16 cellular contexts compared by ENCODE assay signal in genomic region chr6:112044856-112045255, GRCh38. TPM values are rescaled to one million over a fixed set of nuclear protein-coding genes. Genes with fewer than 3 reads are reported as not detected.
DNase-seq lines count a peak whose midpoint lies in the region; ATAC-seq and TF ChIP-seq lines count a peak whose summit lies in the region.
"Had no signal": no experiment of that assay in that cellular context is flagged by ENCODE, and none has a peak within 500 bp of the region (broad histone marks: within the 10 kb centered on the region; RNA-seq: fewer than 3 reads in every experiment).

No MANE protein-coding gene starts in this region.

- TF ChIP-seq CTCF in body of pancreas (IDR thresholded peaks at IDR 0.05): no peak

- no peaks in the 10 kb centered on the region for H3K9me3 ChIP-seq in body of pancreas
- H3K9me3 ChIP-seq: BLaER1, upper lobe of left lung had no signal

- H3K27ac ChIP-seq in body of pancreas: peak overlapping the region in 3 of 4 donors; percentile 23 to 51 (median 24)
- H3K27ac ChIP-seq: BLaER1, epithelial cell of prostate, upper lobe of left lung, VCaP had no signal

- WGBS in body of pancreas, 2 donors: 22 to 26% methylated on average over 3 of the region's 3 CpGs

- no peaks in the 10 kb centered on the region for H3K27me3 ChIP-seq in body of pancreas
- H3K27me3 ChIP-seq: BLaER1, upper lobe of left lung had no signal

- TF ChIP-seq POLR2A in body of pancreas (IDR thresholded peaks at IDR 0.05): no peak

- H3K4me1 ChIP-seq in body of pancreas: peaks cover 14% of the 10 kb centered on the region
- H3K4me1 ChIP-seq: BLaER1 had no signal

- no peak overlapping the region for H3K4me3 ChIP-seq in body of pancreas
- H3K4me3 ChIP-seq: BLaER1, upper lobe of left lung had no signal

- intact Hi-C loops in body of pancreas (cut with DNase I): no loop called here

- DNase-seq in A172 (ENCODE audit: low spot score): peak; percentile 23
- peak; percentile 92 for DNase-seq in GM04504 (ENCODE audit: low read depth)
- DNase-seq in body of pancreas: peak in 1 of 4 donors; percentile 33
- peak; percentile 32 for DNase-seq in left kidney (ENCODE audit: low read depth, low spot score)
- DNase-seq in NOMO-1 treated with dmso at 0.1 percent for 144 hours (lab: John Stamatoyannopoulos, UW; ENCODE audit: unreplicated experiment): no peak
- DNase-seq in activated naive CD4-positive, alpha-beta T cell treated with Interleukin-2 at 50 U/mL for 16 hours: no peak
- no peak for DNase-seq in cerebellar nuclear complex (lab: John Stamatoyannopoulos, UW)
- DNase-seq: NCI-H146, NCI-H69, Right ventricle myocardium superior, upper lobe of left lung had no signal

- ATAC-seq in body of pancreas: peak; percentile 10
- ATAC-seq in GM18867 (IDR thresholded peaks at IDR 0.05; ENCODE audit: unreplicated experiment): no peak

- no peaks in the 10 kb centered on the region for H3K36me3 ChIP-seq in body of pancreas (replicated peaks in 1 of 2; ENCODE audit: insufficient read depth in 1 of 2, low read depth in 2 of 2)
- H3K36me3 ChIP-seq: BLaER1, upper lobe of left lung had no signal

RNA-seq across cellular contexts. Expression of gene CCN6, which starts 9.0 kb away (rescaled TPM):
- total RNA-seq in A172 (2014; rRNA removed; shearing (Covaris generic)): not detected in 2 replicates
- total RNA-seq in body of pancreas: not detected
- total RNA-seq: Right ventricle myocardium superior, skeletal muscle tissue, upper lobe of left lung had no signal

RNA-seq across cellular contexts. Expression of gene TUBE1, which starts 42.4 kb away (rescaled TPM):
- total RNA-seq in A172 (2014; rRNA removed; shearing (Covaris generic)): 12.9 and 20.0 TPM in 2 replicates
- 10 to 100 TPM; 17.1 to 34.8 TPM for total RNA-seq in body of pancreas

RNA-seq across cellular contexts. Expression of gene FAM229B, which starts 42.5 kb away (rescaled TPM):
- total RNA-seq in A172 (2014; rRNA removed; shearing (Covaris generic)): 6.3 and 11.3 TPM in 2 replicates
- 1 to 10 TPM; 3.6 to 4.4 TPM for total RNA-seq in body of pancreas

Comparison
In these comparisons a context has a peak if more than half of its experiments do, and no peak if none do; other contexts are left out.
1. DNase-seq: peak in A172 (single experiment), GM04504 (single experiment) and left kidney (single experiment); none in NOMO-1 treated with dmso at 0.1 percent for 144 hours (single experiment), activated naive CD4-positive, alpha-beta T cell treated with Interleukin-2 at 50 U/mL for 16 hours (single experiment) and cerebellar nuclear complex (0 of 2).